2 cellular contexts compared by ENCODE assay signal in the genomic region with DNA sequence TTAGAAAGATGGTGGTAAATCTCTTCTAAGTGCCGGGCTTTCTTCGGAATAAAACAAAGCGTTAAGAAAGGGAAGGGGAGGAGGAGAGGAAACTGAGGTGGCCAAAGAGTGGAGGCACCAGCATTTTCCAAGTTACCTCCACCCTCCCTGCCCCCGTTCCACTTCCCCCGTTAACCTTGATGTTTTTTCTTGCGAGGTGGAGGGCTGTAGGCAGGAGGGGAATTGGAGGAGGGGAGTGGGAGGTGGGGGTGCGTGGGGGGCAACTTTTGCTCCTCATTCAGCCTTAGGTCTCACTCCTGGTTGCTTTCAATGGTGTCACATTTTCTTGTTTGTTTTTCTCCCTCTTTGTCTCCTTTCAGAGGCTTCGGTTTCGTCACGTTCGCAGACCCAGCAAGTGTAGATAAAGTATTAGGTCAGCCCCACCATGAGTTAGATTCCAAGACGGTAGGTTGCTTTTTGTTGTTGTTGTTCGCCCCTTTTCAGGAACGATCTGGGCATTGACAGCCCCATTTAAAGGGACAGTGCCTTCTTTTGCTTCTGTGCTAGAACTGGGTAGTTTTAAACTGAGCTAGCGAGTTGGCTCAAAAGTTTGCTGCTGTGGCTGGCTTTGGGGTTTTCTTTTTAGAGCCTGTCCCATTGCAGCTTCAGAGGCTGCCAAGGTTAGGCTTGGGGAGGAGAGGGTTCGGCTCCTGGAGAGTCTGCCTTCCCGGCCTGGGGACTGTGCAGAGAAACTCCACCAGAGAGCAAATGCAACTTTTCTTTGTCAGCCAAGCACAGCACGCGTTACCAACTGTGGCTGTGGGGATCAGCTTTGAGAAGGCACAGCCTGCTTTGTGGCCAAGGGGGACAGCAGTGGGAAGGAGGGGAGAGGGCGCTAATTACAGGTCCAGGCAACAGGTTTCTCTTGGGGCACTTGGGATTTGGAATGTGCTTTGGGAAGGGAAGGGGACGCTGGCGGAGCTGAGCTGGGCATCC.
A peak's percentile ranks its signal among the peaks of the same experiment; 100 is the strongest.
TF ChIP-seq lines count a peak whose summit lies in the region.

No MANE protein-coding gene starts in this region.

TF ChIP-seq in H1, 55 proteins besides CTCF, POLR2A, EP300 and RAD21:
- TF ChIP-seq POU5F1 (IDR thresholded peaks at IDR 0.05; ENCODE audit: low read depth, low read length) (no peak), SIN3A (conservative IDR thresholded peaks at IDR 0.05 in 1 of 2, IDR thresholded peaks at IDR 0.05 in 1 of 2; ENCODE audit: low read depth in 1 of 2, low read length in 2 of 2) (0 out of 4 replicates have a peak, but pooled peaks of 1 of the 2 experiments have one; percentile 14), CBX8 (IDR thresholded peaks at IDR 0.05; ENCODE audit: borderline replicate concordance, low read depth, low read length) (no peak), TAF1 (IDR thresholded peaks at IDR 0.05; ENCODE audit: low read depth, low read length) (0 out of 2 replicates have a peak, but pooled peaks have one; percentile 5), CEBPB (IDR thresholded peaks at IDR 0.05; ENCODE audit: low read depth, low read length) (0 out of 2 replicates have a peak, but pooled peaks have one; percentile 0), EGR1 (IDR thresholded peaks at IDR 0.05; ENCODE audit: borderline replicate concordance, low read depth, low read length) (no peak), SP1 (IDR thresholded peaks at IDR 0.05; ENCODE audit: low read depth, low read length) (no peak), HDAC6 (IDR thresholded peaks at IDR 0.05; ENCODE audit: low read depth, low read length) (no peak), ASH2L (IDR thresholded peaks at IDR 0.05; ENCODE audit: low read length) (peak; percentile 13)

TF ChIP-seq in neural cell, 6 proteins besides CTCF, POLR2A, EP300 and RAD21:
- no peak for TF ChIP-seq POLR2AphosphoS5 (IDR thresholded peaks at IDR 0.05)
- TF ChIP-seq TAF1 (IDR thresholded peaks at IDR 0.05; ENCODE audit: low read depth): no peak
- TF ChIP-seq MXI1 (conservative IDR thresholded peaks at IDR 0.05; ENCODE audit: poor library complexity, severe bottlenecking): peak; percentile 51
